In genomic region chr13:23500858-23501257, GRCh38 we compare ENCODE assay signal across 17 cellular contexts.
DNase-seq lines count a peak whose midpoint lies in the region; ATAC-seq, FAIRE-seq and TF ChIP-seq lines count a peak whose summit lies in the region.
"Had no signal": no experiment of that assay in that cellular context is flagged by ENCODE, and none has a peak within 500 bp of the region (broad histone marks: within the 10 kb centered on the region; RNA-seq: fewer than 3 reads in every experiment).

No MANE protein-coding gene starts in this region.

- intact Hi-C loops in esophagus muscularis mucosa (cut with DNase I), result no loop called here
- intact Hi-C loops in Calu3 (cut with micrococcal nuclease; ENCODE audit: unreplicated experiment), result no loop called here

- no peaks in the 10 kb centered on the region for H3K36me3 Mint-ChIP-seq in Calu3 (ENCODE audit: insufficient read depth, unreplicated experiment)
- H3K36me3 Mint-ChIP-seq: activated naive CD8-positive, alpha-beta T cell treated with anti-CD3 and anti-CD28 coated beads, Interleukin-2, amount 10 ng/mL, durations not matched to agents 7 days and 5 days had no signal

- peaks cover 9% of the 10 kb centered on the region for H3K4me1 Mint-ChIP-seq in Calu3 (ENCODE audit: low read depth, unreplicated experiment)
- H3K4me1 Mint-ChIP-seq: activated naive CD8-positive, alpha-beta T cell treated with anti-CD3 and anti-CD28 coated beads, Interleukin-2, amount 10 ng/mL, durations not matched to agents 7 days and 5 days had no signal

- no TSS peak for BruUV-seq in Calu3 (replicated peaks; lab: Mats Ljungman, UMichigan)

- DNase-seq in BJ (ENCODE audit: low read depth) (peak; percentile 96), RCC 7860 (ENCODE audit: low spot score) (peak; percentile 59), esophagus muscularis mucosa (ENCODE audit: extremely low spot score) (peak; percentile 1), non-pigmented ciliary epithelial cell (ENCODE audit: low read depth) (peak; percentile 61), hypothalamus (lab: John Stamatoyannopoulos, UW) (no peak), Calu3 (no peak)
- no peak for DNase-seq in stimulated activated naive CD4-positive, alpha-beta T cell (lab: John Stamatoyannopoulos, UW)
- DNase-seq: activated CD8-positive, alpha-beta memory T cell treated with anti-CD3 and anti-CD28 coated beads, Interleukin-2, amount 50 U/mL, for 4 hours; activated naive CD8-positive, alpha-beta T cell treated with anti-CD3 and anti-CD28 coated beads, Interleukin-2, amount 10 ng/mL, durations not matched to agents 7 days and 5 days; COR-L47; NCI-H146; NCI-H774; psoas muscle; SHP77; stimulated activated CD4-positive, alpha-beta T cell treated with anti-CD3 and anti-CD28 coated beads, Interleukin-2, amount 100 ng/mL, for 48 hours; stimulated activated naive CD8-positive, alpha-beta T cell treated with anti-CD3 and anti-CD28 coated beads, Interleukin-15, Interleukin-2, amounts not matched to agents 100 U/mL and 50 U/mL, for 24 hours had no signal

- H3K36me3 ChIP-seq in BJ (ENCODE audit: control insufficient read depth, insufficient read depth, low read length) (no peaks in the 10 kb centered on the region), esophagus muscularis mucosa (no peaks in the 10 kb centered on the region)

- no peaks in the 10 kb centered on the region for H3K9me3 Mint-ChIP-seq in Calu3 (ENCODE audit: low read depth, unreplicated experiment)
- H3K9me3 Mint-ChIP-seq: activated naive CD8-positive, alpha-beta T cell treated with anti-CD3 and anti-CD28 coated beads, Interleukin-2, amount 10 ng/mL, durations not matched to agents 7 days and 5 days had no signal

- H3K4me1 ChIP-seq in esophagus muscularis mucosa, result peaks cover 0 to 31% (median 27%) of the 10 kb centered on the region in 4 donors

- no peaks in the 10 kb centered on the region for H3K27me3 ChIP-seq in BJ (ENCODE audit: control insufficient read depth, insufficient read depth, low read length)
- H3K27me3 ChIP-seq in esophagus muscularis mucosa, result no peaks in the 10 kb centered on the region

- TF ChIP-seq CTCF in BJ (IDR thresholded peaks at IDR 0.05; ENCODE audit: insufficient read depth, low read depth, low read length) (no peak), esophagus muscularis mucosa (IDR thresholded peaks at IDR 0.05) (no peak), Calu3 (IDR thresholded peaks at IDR 0.05; ENCODE audit: unreplicated experiment) (no peak)

- CTCF ChIA-PET in BJ (lab: Yijun Ruan, JAX), result interaction anchor here (1.1 to 2.1 kb wide), 4 partner anchors 11 to 202 kb away, joined by 3 to 8 read pairs (median 3); no protein-coding TSS in a partner anchor
- CTCF ChIA-PET in Calu3 (lab: Charles Lee), result no interaction called here

- TF ChIP-seq EP300 in esophagus muscularis mucosa (IDR thresholded peaks at IDR 0.05), result no peak

- FAIRE-seq in RCC 7860 (lab: Jason Lieb, UNC), result peak; percentile 20

- no peak overlapping the region for H3K27ac Mint-ChIP-seq in Calu3 (ENCODE audit: unreplicated experiment)
- H3K27ac Mint-ChIP-seq: activated naive CD8-positive, alpha-beta T cell treated with anti-CD3 and anti-CD28 coated beads, Interleukin-2, amount 10 ng/mL, durations not matched to agents 7 days and 5 days had no signal

- no peak for ATAC-seq in HG03354 (IDR thresholded peaks at IDR 0.05; ENCODE audit: poor library complexity, severe bottlenecking, unreplicated experiment)
- ATAC-seq: psoas muscle; stimulated activated naive CD8-positive, alpha-beta T cell treated with anti-CD3 and anti-CD28 coated beads, Interleukin-15, Interleukin-2, amounts not matched to agents 100 U/mL and 50 U/mL, for 24 hours had no signal

- POLR2A ChIA-PET in BJ (lab: Charles Lee), result interaction anchor here (0.6 to 0.9 kb wide), 2 partner anchors 29 to 30 kb away, joined by 3 to 4 read pairs; no protein-coding TSS in a partner anchor

- no peak overlapping the region for H3K4me3 Mint-ChIP-seq in Calu3 (ENCODE audit: low read depth, unreplicated experiment)
- H3K4me3 Mint-ChIP-seq: activated naive CD8-positive, alpha-beta T cell treated with anti-CD3 and anti-CD28 coated beads, Interleukin-2, amount 10 ng/mL, durations not matched to agents 7 days and 5 days had no signal

- peak overlapping the region in 2 of 4 donors; percentile 5 to 20 for H3K27ac ChIP-seq in esophagus muscularis mucosa (replicated peaks in 1 of 4)
- H3K27ac ChIP-seq: psoas muscle had no signal

- H3K27me3 Mint-ChIP-seq in Calu3 (ENCODE audit: unreplicated experiment), result no peaks in the 10 kb centered on the region

- H3K4me3 ChIP-seq in BJ (ENCODE audit: low read depth, low read length), result no peak overlapping the region
- no peak overlapping the region for H3K4me3 ChIP-seq in esophagus muscularis mucosa
- H3K4me3 ChIP-seq: psoas muscle had no signal

- no peak for TF ChIP-seq POLR2A in esophagus muscularis mucosa (IDR thresholded peaks at IDR 0.05; ENCODE audit: low read depth)

- 26% methylated on average over 4 of the region's 4 CpGs for WGBS in esophagus muscularis mucosa

- no peaks in the 10 kb centered on the region for H3K9me3 ChIP-seq in esophagus muscularis mucosa
- H3K9me3 ChIP-seq: psoas muscle had no signal

Comparison
In these comparisons a context has a peak if more than half of its experiments do, and no peak if none do; other contexts are left out.
1. DNase-seq: peak in BJ (single experiment), RCC 7860 (single experiment), esophagus muscularis mucosa (single experiment) and non-pigmented ciliary epithelial cell (single experiment); none in hypothalamus (0 of 51), Calu3 (single experiment) and stimulated activated naive CD4-positive, alpha-beta T cell (0 of 6).